9 cellular contexts compared by ENCODE assay signal in genomic region chr2:106094101-106094860, GRCh38.
DNase-seq lines count a peak whose midpoint lies in the region; ATAC-seq and TF ChIP-seq lines count a peak whose summit lies in the region.
"Had no signal": no experiment of that assay in that cellular context is flagged by ENCODE, and none has a peak within 500 bp of the region (broad histone marks: within the 10 kb centered on the region; RNA-seq: fewer than 3 reads in every experiment).

No MANE protein-coding gene starts in this region.

- intact Hi-C loops in activated CD4-positive, alpha-beta memory T cell treated with anti-CD3 and anti-CD28 coated beads for 36 hours (cut with micrococcal nuclease), result loop anchor here (2.0 to 10.0 kb wide), 3 partner anchors 297 to 471 kb away; no protein-coding TSS in a partner anchor
- intact Hi-C loops in left lung (cut with DNase I) (no loop called here), posterior vena cava (cut with DNase I) (loop anchor here (10.0 kb wide), 1 partner anchor 519 kb away; no protein-coding TSS in a partner anchor), Caco-2 (cut with micrococcal nuclease; ENCODE audit: unreplicated experiment) (no loop called here)

- peaks cover 7% of the 10 kb centered on the region; the same call in 1 of the 2 replicates for H3F3A ChIP-seq in Loucy (ENCODE audit: low read depth)

- POLR2A ChIA-PET in activated CD4-positive, alpha-beta memory T cell treated with anti-CD3 and anti-CD28 coated beads for 36 hours (lab: Charles Lee), result interaction anchor here (1.0 kb wide), 1 partner anchor 347 kb away, joined by 3 read pairs; no protein-coding TSS in a partner anchor
- POLR2A ChIA-PET in Caco-2 (lab: Charles Lee), result no interaction called here

- peak overlapping the region; percentile 80 for H3K4me2 ChIP-seq in Loucy (ENCODE audit: low read depth, low read length, poor library complexity, severe bottlenecking)

- H3K27me3 Mint-ChIP-seq in activated CD4-positive, alpha-beta memory T cell treated with anti-CD3 and anti-CD28 coated beads for 36 hours, result no peaks in the 10 kb centered on the region
- H3K27me3 Mint-ChIP-seq in activated naive CD8-positive, alpha-beta T cell treated with anti-CD3 and anti-CD28 coated beads for 36 hours, result no peaks in the 10 kb centered on the region
- no peaks in the 10 kb centered on the region for H3K27me3 Mint-ChIP-seq in Caco-2 (ENCODE audit: insufficient read depth, unreplicated experiment)

- H3K27me3 ChIP-seq in Loucy (ENCODE audit: insufficient read depth, low read length, poor library complexity, severe bottlenecking) (no peaks in the 10 kb centered on the region), left lung (no peaks in the 10 kb centered on the region), Caco-2 (replicated peaks; ENCODE audit: control insufficient read depth, insufficient read depth, low read length) (no peaks in the 10 kb centered on the region)

- H3K27ac Mint-ChIP-seq in activated CD4-positive, alpha-beta memory T cell treated with anti-CD3 and anti-CD28 coated beads for 36 hours, result peak overlapping the region; percentile 92
- peak overlapping the region; percentile 89 for H3K27ac Mint-ChIP-seq in activated naive CD8-positive, alpha-beta T cell treated with anti-CD3 and anti-CD28 coated beads for 36 hours
- no peak overlapping the region for H3K27ac Mint-ChIP-seq in Caco-2 (ENCODE audit: unreplicated experiment)

- no peaks in the 10 kb centered on the region for H3K9me3 Mint-ChIP-seq in activated CD4-positive, alpha-beta memory T cell treated with anti-CD3 and anti-CD28 coated beads for 36 hours
- peaks cover 2% of the 10 kb centered on the region for H3K9me3 Mint-ChIP-seq in activated naive CD8-positive, alpha-beta T cell treated with anti-CD3 and anti-CD28 coated beads for 36 hours
- H3K9me3 Mint-ChIP-seq in Caco-2 (ENCODE audit: unreplicated experiment), result no peaks in the 10 kb centered on the region

- TF ChIP-seq CTCF in Loucy (conservative IDR thresholded peaks at IDR 0.05; ENCODE audit: low read length) (no peak), left lung (IDR thresholded peaks at IDR 0.05) (no peak), Caco-2 (IDR thresholded peaks at IDR 0.05; ENCODE audit: insufficient read depth in 1 of 2, low read depth in 1 of 2, low read length in 1 of 2, severe bottlenecking in 1 of 2, unreplicated experiment in 1 of 2) (no peak)

- H3K4me3 Mint-ChIP-seq in activated CD4-positive, alpha-beta memory T cell treated with anti-CD3 and anti-CD28 coated beads for 36 hours, result peak overlapping the region; percentile 80
- H3K4me3 Mint-ChIP-seq in activated naive CD8-positive, alpha-beta T cell treated with anti-CD3 and anti-CD28 coated beads for 36 hours, result peak overlapping the region; percentile 75
- H3K4me3 Mint-ChIP-seq in Caco-2 (ENCODE audit: unreplicated experiment), result no peak overlapping the region

- no peak for ATAC-seq in left lung

- CTCF ChIA-PET in activated CD4-positive, alpha-beta memory T cell treated with anti-CD3 and anti-CD28 coated beads for 36 hours (lab: Charles Lee), result interaction anchor here (1.0 to 2.9 kb wide), 10 partner anchors 8 to 518 kb away, joined by 3 to 17 read pairs (median 4); no protein-coding TSS in a partner anchor
- CTCF ChIA-PET in Caco-2 (lab: Charles Lee), result no interaction called here

- no TSS peak for BruUV-seq in Caco-2 (replicated peaks; lab: Mats Ljungman, UMichigan)

- H3K9me3 ChIP-seq in Loucy (ENCODE audit: insufficient read depth, low read depth, low read length) (0 out of 2 replicates have a peak, but pooled peaks cover under 1% of the 10 kb centered on the region), left lung (no peaks in the 10 kb centered on the region), Caco-2 (no peaks in the 10 kb centered on the region)

- no peaks in the 10 kb centered on the region for H3K79me2 ChIP-seq in Loucy (ENCODE audit: insufficient read depth, low read length)

- H3K9ac ChIP-seq in Loucy (ENCODE audit: low read depth, low read length, poor library complexity, severe bottlenecking), result peak overlapping the region; percentile 61

- H3K9me2 ChIP-seq in Loucy (replicated peaks; ENCODE audit: low read depth, low read length), result no peaks in the 10 kb centered on the region

- DNase-seq in activated CD4-positive, alpha-beta memory T cell treated with anti-CD3 and anti-CD28 coated beads for 36 hours, result peak; percentile 60
- DNase-seq in activated naive CD8-positive, alpha-beta T cell treated with anti-CD3 and anti-CD28 coated beads for 36 hours, result peak; percentile 36
- DNase-seq in stimulated activated CD4-positive, alpha-beta T cell treated with anti-CD3 and anti-CD28 coated beads, Interleukin-1b, Interleukin-23, amount 100 ng/mL, for 48 hours, result peak; percentile 40
- DNase-seq in left lung (no peak), posterior vena cava (ENCODE audit: low spot score) (no peak), Caco-2 (no peak), NCI-H345 treated with DMSO at 0.1 percent for 48 hours (lab: John Stamatoyannopoulos, UW; ENCODE audit: unreplicated experiment) (no peak)
- DNase-seq: NCI-H446 had no signal

- H3K27ac ChIP-seq in left lung, result no peak overlapping the region

- no peaks in the 10 kb centered on the region for H4K20me1 ChIP-seq in Loucy (ENCODE audit: insufficient read depth, low read length, poor library complexity, severe bottlenecking)

- H3K4me3 ChIP-seq in Loucy (ENCODE audit: low read length, poor library complexity, severe bottlenecking), result peak overlapping the region; percentile 57
- H3K4me3 ChIP-seq in left lung, result no peak overlapping the region
- no peak overlapping the region for H3K4me3 ChIP-seq in Caco-2 (ENCODE audit: low read depth, low read length)

- peaks cover 17% of the 10 kb centered on the region for H3K36me3 Mint-ChIP-seq in activated CD4-positive, alpha-beta memory T cell treated with anti-CD3 and anti-CD28 coated beads for 36 hours
- H3K36me3 Mint-ChIP-seq in activated naive CD8-positive, alpha-beta T cell treated with anti-CD3 and anti-CD28 coated beads for 36 hours, result peaks cover 69% of the 10 kb centered on the region
- H3K36me3 Mint-ChIP-seq in Caco-2 (ENCODE audit: insufficient read depth, unreplicated experiment), result peaks cover 15% of the 10 kb centered on the region

- H3K4me1 Mint-ChIP-seq in activated CD4-positive, alpha-beta memory T cell treated with anti-CD3 and anti-CD28 coated beads for 36 hours (ENCODE audit: low read depth), result peaks cover 64% of the 10 kb centered on the region
- H3K4me1 Mint-ChIP-seq in activated naive CD8-positive, alpha-beta T cell treated with anti-CD3 and anti-CD28 coated beads for 36 hours, result peaks cover 61% of the 10 kb centered on the region
- H3K4me1 Mint-ChIP-seq in Caco-2 (ENCODE audit: low read depth, unreplicated experiment), result no peaks in the 10 kb centered on the region

- H3K4me1 ChIP-seq in Loucy (ENCODE audit: insufficient read depth, low read length, poor library complexity, severe bottlenecking) (peaks cover 49% of the 10 kb centered on the region), left lung (peaks cover 0 to 4% of the 10 kb centered on the region in 2 donors), Caco-2 (no peaks in the 10 kb centered on the region)

- H3K36me3 ChIP-seq in Loucy (ENCODE audit: insufficient read depth, low read length) (peaks cover 33% of the 10 kb centered on the region; the same call in 1 of the 2 replicates), left lung (peaks cover 0 to 56% of the 10 kb centered on the region in 2 donors), Caco-2 (ENCODE audit: control insufficient read depth, insufficient read depth, low read length) (no peaks in the 10 kb centered on the region; the same call in 1 of the 2 replicates)

- peak overlapping the region; percentile 16; the same call in 1 of the 2 replicates for H2AFZ ChIP-seq in Loucy (ENCODE audit: low read length)

Comparison
In these comparisons a context has a peak if more than half of its experiments do, and no peak if none do; other contexts are left out.
1. DNase-seq: peak in activated CD4-positive, alpha-beta memory T cell treated with anti-CD3 and anti-CD28 coated beads for 36 hours (single experiment), activated naive CD8-positive, alpha-beta T cell treated with anti-CD3 and anti-CD28 coated beads for 36 hours (single experiment) and stimulated activated CD4-positive, alpha-beta T cell treated with anti-CD3 and anti-CD28 coated beads, Interleukin-1b, Interleukin-23, amount 100 ng/mL, for 48 hours (single experiment); none in left lung (0 of 2), posterior vena cava (single experiment), Caco-2 (0 of 2) and NCI-H345 treated with DMSO at 0.1 percent for 48 hours (single experiment).
2. intact Hi-C loops: an anchor here in activated CD4-positive, alpha-beta memory T cell treated with anti-CD3 and anti-CD28 coated beads for 36 hours (2.0 to 10.0 kb wide) and posterior vena cava (10.0 kb wide); none called in left lung and Caco-2.